In genomic region chr18:68024716-68025115, GRCh38 we compare ENCODE assay signal across 29 cellular contexts.
DNase-seq lines count a peak whose midpoint lies in the region; ATAC-seq and TF ChIP-seq lines count a peak whose summit lies in the region.
"Had no signal": no experiment of that assay in that cellular context is flagged by ENCODE, and none has a peak within 500 bp of the region (broad histone marks: within the 10 kb centered on the region; RNA-seq: fewer than 3 reads in every experiment).

No MANE protein-coding gene starts in this region.

- no peaks in the 10 kb centered on the region for H3F3A ChIP-seq in PC-9 (ENCODE audit: insufficient read depth, low read depth)

- POLR2A ChIA-PET in PC-9 (lab: Charles Lee; ENCODE audit: unreplicated experiment), result no interaction called here

- H3K9me3 ChIP-seq in PC-9 (ENCODE audit: insufficient read depth, low read depth) (no peaks in the 10 kb centered on the region), subcutaneous abdominal adipose tissue (ENCODE audit: control insufficient read depth in 5 of 5, low read length in 5 of 5) (no peaks in the 10 kb centered on the region)
- H3K9me3 ChIP-seq: ascending aorta, esophagus muscularis mucosa, MG63, mucosa of descending colon, suprapubic skin, upper lobe of right lung had no signal

- no peak overlapping the region for H3K4me2 ChIP-seq in PC-9

- no peaks in the 10 kb centered on the region for H4K20me1 ChIP-seq in PC-9 (ENCODE audit: insufficient read depth)

- H3K4me3 ChIP-seq in PC-9 (no peak overlapping the region), subcutaneous abdominal adipose tissue (ENCODE audit: low read depth in 1 of 5, low read length in 5 of 5) (no peak overlapping the region)
- H3K4me3 ChIP-seq: ascending aorta, esophagus muscularis mucosa, lung, MG63, mucosa of descending colon, SK-N-MC, suprapubic skin, upper lobe of right lung had no signal

- peak; percentile 70 for ATAC-seq in left ventricle myocardium superior
- ATAC-seq in GM18520 (IDR thresholded peaks at IDR 0.05; ENCODE audit: unreplicated experiment), result no peak
- ATAC-seq: activated CD4-positive, CD25-positive, alpha-beta regulatory T cell treated with anti-CD3 and anti-CD28 coated beads, Interleukin-2, amount 50 U/mL, for 24 hours; CD8-positive, alpha-beta T cell; mucosa of descending colon; upper lobe of right lung had no signal

- H3K9ac ChIP-seq in subcutaneous abdominal adipose tissue (ENCODE audit: low read length in 5 of 5), result no peak overlapping the region
- H3K9ac ChIP-seq: parathyroid adenoma had no signal

- in situ Hi-C loops in ACHN (cut with HindIII; ENCODE audit: low pct_ligation_motif_present, low pct_unique_long_range_greater_than_20kb, low sequenced_read_pairs), result no loop called here

- peak overlapping the region; percentile 48; the same call in 1 of the 2 replicates for H2AFZ ChIP-seq in PC-9
- H2AFZ ChIP-seq: parathyroid adenoma had no signal

- no peaks in the 10 kb centered on the region for H3K4me1 ChIP-seq in PC-9 (replicated peaks; ENCODE audit: insufficient read depth)
- H3K4me1 ChIP-seq in subcutaneous abdominal adipose tissue (ENCODE audit: control insufficient read depth in 5 of 5, insufficient read depth in 5 of 5, low read length in 5 of 5), result peaks cover 0 to 12% (median 2%) of the 10 kb centered on the region in 5 donors
- H3K4me1 ChIP-seq: ascending aorta, esophagus muscularis mucosa, parathyroid adenoma, suprapubic skin, upper lobe of right lung had no signal

- no peaks in the 10 kb centered on the region for H3K79me2 ChIP-seq in PC-9 (ENCODE audit: low read depth)
- H3K79me2 ChIP-seq: parathyroid adenoma had no signal

- intact Hi-C loops in PC-9 (cut with micrococcal nuclease; ENCODE audit: unreplicated experiment) (no loop called here), left ventricle myocardium superior (cut with micrococcal nuclease) (no loop called here)

- H3K27ac ChIP-seq in PC-9, result no peak overlapping the region
- H3K27ac ChIP-seq in subcutaneous abdominal adipose tissue (ENCODE audit: low read depth, low read length), result peak overlapping the region; percentile 45
- H3K27ac ChIP-seq: ascending aorta, esophagus muscularis mucosa, parathyroid adenoma, RWPE1, SK-N-MC, suprapubic skin, upper lobe of right lung had no signal

- BruUV-seq in PC-9 (replicated peaks; lab: Mats Ljungman, UMichigan), result no TSS peak

- DNase-seq in HCEC 1CT, result peak; percentile 3
- DNase-seq in PC-9, result no peak
- no peak for DNase-seq in left ventricle myocardium superior
- no peak for DNase-seq in NCI-H1930 (lab: John Stamatoyannopoulos, UW)
- DNase-seq in ACHN, result no peak
- DNase-seq: activated CD4-positive, alpha-beta memory T cell treated with anti-CD3 and anti-CD28 coated beads, Interleukin-2, amount 10 ng/mL, durations not matched to agents 7 days and 5 days; CD8-positive, alpha-beta T cell; dermis blood vessel endothelial cell; DMS 273 treated with DMSO at 0.1 percent for 48 hours; glutamatergic neuron; islet precursor cell; MG63; NCI-H1105 treated with DMSO at 0.1 percent for 48 hours; NCI-H2029 treated with DMSO at 0.1 percent for 48 hours; NCI-H748 treated with DMSO at 0.1 percent for 48 hours; stimulated activated CD4-positive, alpha-beta T cell treated with anti-CD3 and anti-CD28 coated beads, Interleukin-12 subunit alpha, Interleukin-12 subunit beta, amount 100 ng/mL, for 4 hours; stimulated activated CD4-positive, alpha-beta T cell treated with anti-CD3 and anti-CD28 coated beads, Interleukin-4, amount 100 ng/mL, for 1 hour; upper lobe of right lung had no signal

- no peak for TF ChIP-seq CTCF in PC-9 (conservative IDR thresholded peaks at IDR 0.05)

- CTCF ChIA-PET in PC-9 (lab: Charles Lee), result no interaction called here

- H3K36me3 ChIP-seq in PC-9 (ENCODE audit: low read depth), result no peaks in the 10 kb centered on the region
- no peaks in the 10 kb centered on the region for H3K36me3 ChIP-seq in subcutaneous abdominal adipose tissue (ENCODE audit: control insufficient read depth in 5 of 5, insufficient read depth in 5 of 5, low read length in 5 of 5)
- H3K36me3 ChIP-seq: ascending aorta, esophagus muscularis mucosa, MG63, suprapubic skin, upper lobe of right lung had no signal

- H3K9me2 ChIP-seq in PC-9 (ENCODE audit: insufficient read depth), result no peaks in the 10 kb centered on the region; the same call in 1 of the 2 replicates

- H3K27me3 ChIP-seq in PC-9 (ENCODE audit: insufficient read depth, low read depth) (no peaks in the 10 kb centered on the region), subcutaneous abdominal adipose tissue (ENCODE audit: control insufficient read depth in 5 of 5, insufficient read depth in 4 of 5, low read length in 5 of 5) (no peaks in the 10 kb centered on the region)
- H3K27me3 ChIP-seq: ascending aorta, esophagus muscularis mucosa, MG63, suprapubic skin, upper lobe of right lung had no signal
